In genomic region chrX:117992324-117992723, GRCh38 we compare ENCODE assay signal across 24 cellular contexts.
"Had no signal": no experiment of that assay in that cellular context is flagged by ENCODE, and none has a peak within 500 bp of the region (broad histone marks: within the 10 kb centered on the region; RNA-seq: fewer than 3 reads in every experiment).

No MANE protein-coding gene starts in this region.

- DNase-seq: activated CD4-positive, alpha-beta memory T cell treated with anti-CD3 and anti-CD28 coated beads, Interleukin-2, amount 10 ng/mL, durations not matched to agents 7 days and 5 days; activated CD4-positive, alpha-beta T cell treated with anti-CD3 and anti-CD28 coated beads, Interleukin-2, amount 10 ng/mL, durations not matched to agents 7 days and 5 days; activated CD4-positive, CD25-positive, alpha-beta regulatory T cell; activated gamma-delta T cell; activated naive CD4-positive, alpha-beta T cell treated with anti-CD3 and anti-CD28 coated beads for 36 hours; activated T-cell treated with anti-CD3 and anti-CD28 coated beads for 4 hours; activated T-cell treated with anti-CD3 and anti-CD28 coated beads, Interleukin-2, amount 50 U/mL, for 48 hours; amygdala; brain microvascular endothelial cell; central memory CD4-positive, alpha-beta T cell; Kasumi-1; KBM-7; NCI-H1048; NCI-H2171; NCI-H2227 treated with DMSO at 0.1 percent for 48 hours; NCI-H526; NK-92 treated with Interleukin-12 subunit alpha and Interleukin-12 subunit beta, amount 100 ng/mL, for 24 hours; OCI-M1; Peyer's patch; SHP77 treated with DMSO at 0.1 percent for 48 hours; T-helper 17 cell had no signal

- H3K4me3 ChIP-seq: Peyer's patch had no signal

- H3K36me3 ChIP-seq: brain microvascular endothelial cell, Peyer's patch had no signal

- H3K4me1 ChIP-seq: Peyer's patch had no signal

- H3K27ac ChIP-seq: brain microvascular endothelial cell, Peyer's patch, RWPE1, VCaP had no signal

- H3K9me3 ChIP-seq: Peyer's patch had no signal

- ATAC-seq: activated T-helper 17 cell treated with anti-CD3 and anti-CD28 coated beads, Interleukin-2, amount 50 U/mL, for 72 hours; T-helper 17 cell had no signal

- H3K27me3 ChIP-seq: brain microvascular endothelial cell, Peyer's patch had no signal
